Comparison of ENCODE assay signal across 8 cellular contexts in the genomic region with DNA sequence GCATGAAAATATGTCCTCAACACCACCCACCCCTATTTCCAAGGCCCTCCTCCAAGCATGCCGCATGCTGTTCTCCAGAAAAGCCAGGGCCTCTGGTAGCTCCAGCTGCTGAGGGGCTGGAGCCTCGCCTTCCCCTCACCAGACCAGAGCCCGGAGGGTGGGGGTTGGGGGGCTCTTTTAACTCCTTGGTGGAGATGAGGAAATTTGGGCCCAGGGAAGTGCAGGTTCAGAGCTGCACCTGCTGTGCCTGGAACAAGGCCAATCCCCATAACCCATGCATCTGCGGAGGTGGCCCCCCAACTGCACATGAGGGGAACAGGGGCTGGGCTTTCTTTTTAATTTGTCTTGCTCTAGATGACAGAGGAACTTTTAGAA. TPM values are rescaled to one million over a fixed set of nuclear protein-coding genes. Genes with fewer than 3 reads are reported as not detected.
DNase-seq lines count a peak whose midpoint lies in the region; ATAC-seq and TF ChIP-seq lines count a peak whose summit lies in the region.

No MANE protein-coding gene starts in this region.

- no peaks in the 10 kb centered on the region for H3K36me3 ChIP-seq in GM23248 (ENCODE audit: low read depth)

- peak overlapping the region; percentile 68 to 75 (median 71) for H3K4me3 Mint-ChIP-seq in T-cell

- H3K4me3 ChIP-seq in GM23248: peak overlapping the region; percentile 68
- H3K4me3 ChIP-seq in fibroblast of the aortic adventitia (ENCODE audit: low read depth, low read length): peak overlapping the region; percentile 63

- peaks cover 22% of the 10 kb centered on the region for H3K79me2 ChIP-seq in GM23248 (ENCODE audit: insufficient read depth)

- H3K27ac Mint-ChIP-seq in T-cell: peak overlapping the region; percentile 79 to 93

- intact Hi-C loops in sciatic nerve (cut with DNase I): no loop called here

- no peak for TF ChIP-seq CTCF in fibroblast of the aortic adventitia (IDR thresholded peaks at IDR 0.05; ENCODE audit: insufficient read depth, low read length)

- peaks cover 24% of the 10 kb centered on the region; the same call in 1 of the 2 replicates for H3F3A ChIP-seq in GM23248 (ENCODE audit: insufficient read depth)

- H3K9me3 Mint-ChIP-seq in T-cell: no peaks in the 10 kb centered on the region

- no peak for DNase-seq in GM23248
- DNase-seq in T-cell: no peak
- DNase-seq in fibroblast of the aortic adventitia (ENCODE audit: low read depth): no peak
- DNase-seq in sciatic nerve (ENCODE audit: low spot score): no peak
- no peak for DNase-seq in cerebellar nuclear complex (lab: John Stamatoyannopoulos, UW)
- DNase-seq in iPS-NIHi7 (ENCODE audit: extremely low spot score): no peak
- DNase-seq in islet precursor cell: no peak

- peak overlapping the region; percentile 81 for H3K9ac ChIP-seq in GM23248

- ATAC-seq in T-cell (replicated peaks in 1 of 4): no peak
- peak; percentile 7 for ATAC-seq in sciatic nerve
- ATAC-seq in GM21360 (IDR thresholded peaks at IDR 0.05; ENCODE audit: unreplicated experiment): no peak

- peak overlapping the region; percentile 91 for H2AFZ ChIP-seq in GM23248

- CTCF ChIA-PET in T-cell (lab: Charles Lee): interaction anchor here in 1 of 2 donors (1.0 kb wide), 1 partner anchor 191 kb away, joined by 3 read pairs; no protein-coding TSS in a partner anchor

- H3K9me3 ChIP-seq in GM23248 (ENCODE audit: low read depth): no peaks in the 10 kb centered on the region

- in situ Hi-C loops in GM23248 (cut with MboI): loop anchor here (10.0 kb wide), 1 partner anchor 185 kb away; a partner anchor contains a TSS

- H3K27ac ChIP-seq in GM23248: no peak overlapping the region

- H3K27me3 Mint-ChIP-seq in T-cell: no peaks in the 10 kb centered on the region

- H4K20me1 ChIP-seq in GM23248 (ENCODE audit: insufficient read depth): no peaks in the 10 kb centered on the region

- no peaks in the 10 kb centered on the region for H3K9me2 ChIP-seq in GM23248 (ENCODE audit: insufficient read depth)

- 87 to 88% methylated on average over 4 of the region's 4 CpGs for WGBS in GM23248 (ENCODE audit: low coverage in 1 of 2, low lambda C conversion rate in 2 of 2, missing lambda C conversion rate in 2 of 2), 2 experiments

- peak overlapping the region; percentile 62 for H3K4me2 ChIP-seq in GM23248 (ENCODE audit: unreplicated experiment)

- POLR2A ChIA-PET in T-cell (lab: Charles Lee): no interaction called here

- no peaks in the 10 kb centered on the region for H3K27me3 ChIP-seq in GM23248 (replicated peaks; ENCODE audit: insufficient read depth)

- peaks cover 66 to 80% (median 73%) of the 10 kb centered on the region in 3 donors for H3K4me1 Mint-ChIP-seq in T-cell

- no peaks in the 10 kb centered on the region for H3K36me3 Mint-ChIP-seq in T-cell

- H3K4me1 ChIP-seq in GM23248 (ENCODE audit: insufficient read depth): peaks cover 11% of the 10 kb centered on the region; the same call in 1 of the 2 replicates

RNA-seq across cellular contexts. Expression of a gene that starts 0.7 kb away (rescaled TPM):
- total RNA-seq in GM23248 (2014; rRNA removed; shearing (Covaris generic)): 45.3 and 49.7 TPM in 2 replicates
- polyA plus RNA-seq in GM23248 (2016; fragmentation: Nextera tagmentation; extraction: Ambion mirVana): 8.3 and 9.0 TPM in 2 replicates
- total RNA-seq in T-cell (10 to 100 TPM; 22.4 to 28.9 (median 25.9) TPM), fibroblast of the aortic adventitia (ENCODE audit: low replicate concordance) (10.2 and 35.0 TPM in 2 replicates), sciatic nerve (53.8 TPM)

RNA-seq across cellular contexts. Expression of a gene that starts 20.4 kb away (rescaled TPM):
- total RNA-seq in GM23248 (2014; rRNA removed; shearing (Covaris generic)): 57.2 and 58.3 TPM in 2 replicates
- 74.2 and 78.1 TPM in 2 replicates for polyA plus RNA-seq in GM23248 (2016; fragmentation: Nextera tagmentation; extraction: Ambion mirVana)
- 10 to 100 TPM; 39.6 to 48.1 (median 41.6) TPM for total RNA-seq in T-cell
- total RNA-seq in fibroblast of the aortic adventitia (ENCODE audit: low replicate concordance): 44.6 and 164 TPM in 2 replicates
- total RNA-seq in sciatic nerve: 65.4 TPM

RNA-seq across cellular contexts. Expression of a gene that starts 59.9 kb away (rescaled TPM):
- 1.6 and 2.2 TPM in 2 replicates for total RNA-seq in GM23248 (2014; rRNA removed; shearing (Covaris generic))
- 2.3 and 3.2 TPM in 2 replicates for polyA plus RNA-seq in GM23248 (2016; fragmentation: Nextera tagmentation; extraction: Ambion mirVana)
- total RNA-seq in T-cell (under 1 TPM in 2 of 5 donors, not detected in 3; 0.20 to 0.35 TPM), fibroblast of the aortic adventitia (ENCODE audit: low replicate concordance) (4.8 TPM in 1 of 2 replicates, not detected in the other), sciatic nerve (not detected)
